Comparison of ENCODE assay signal across 8 cellular contexts in genomic region chr16:56191807-56192643, GRCh38.
DNase-seq lines count a peak whose midpoint lies in the region; ATAC-seq lines count a peak whose summit lies in the region.

No MANE protein-coding gene starts in this region.

- ATAC-seq in GM21360 (IDR thresholded peaks at IDR 0.05; ENCODE audit: unreplicated experiment), result no peak

- peak; percentile 59 for DNase-seq in DMS53 (lab: John Stamatoyannopoulos, UW)
- DNase-seq in DMS53 treated with DMSO at 0.1 percent for 48 hours (lab: John Stamatoyannopoulos, UW; ENCODE audit: unreplicated experiment), result no peak
- peak; percentile 43 for DNase-seq in activated T-cell treated with anti-CD3 and anti-CD28 coated beads, Interleukin-2, amount 50 U/mL, for 24 hours
- no peak for DNase-seq in stimulated activated CD4-positive, alpha-beta T cell treated with anti-CD3 and anti-CD28 coated beads, Interleukin-15, amount 100 ng/mL, for 24 hours
- no peak for DNase-seq in middle frontal gyrus (ENCODE audit: extremely low spot score, low spot score)

- H3K9me3 Mint-ChIP-seq in activated T-cell treated with anti-CD3 and anti-CD28 coated beads, Interleukin-2, amount 50 U/mL, for 24 hours, result no peaks in the 10 kb centered on the region
- no peaks in the 10 kb centered on the region for H3K9me3 Mint-ChIP-seq in stimulated activated naive CD8-positive, alpha-beta T cell treated with anti-CD3 and anti-CD28 coated beads, Interleukin-15, Interleukin-2, amounts not matched to agents 100 ng/mL and 50 ng/mL, for 24 hours

- H3K4me3 ChIP-seq in iPS-18c (ENCODE audit: insufficient read depth, low read depth, low read length), result peak overlapping the region; percentile 69

- no peak overlapping the region for H3K27ac Mint-ChIP-seq in activated T-cell treated with anti-CD3 and anti-CD28 coated beads, Interleukin-2, amount 50 U/mL, for 24 hours
- H3K27ac Mint-ChIP-seq in stimulated activated naive CD8-positive, alpha-beta T cell treated with anti-CD3 and anti-CD28 coated beads, Interleukin-15, Interleukin-2, amounts not matched to agents 100 ng/mL and 50 ng/mL, for 24 hours, result no peak overlapping the region

- H3K9me3 ChIP-seq in iPS-18c (ENCODE audit: control insufficient read depth, insufficient read depth, low read length), result no peaks in the 10 kb centered on the region

- H3K4me3 Mint-ChIP-seq in activated T-cell treated with anti-CD3 and anti-CD28 coated beads, Interleukin-2, amount 50 U/mL, for 24 hours, result peak overlapping the region; percentile 76
- H3K4me3 Mint-ChIP-seq in stimulated activated naive CD8-positive, alpha-beta T cell treated with anti-CD3 and anti-CD28 coated beads, Interleukin-15, Interleukin-2, amounts not matched to agents 100 ng/mL and 50 ng/mL, for 24 hours, result peak overlapping the region; percentile 68

- H3K36me3 Mint-ChIP-seq in activated T-cell treated with anti-CD3 and anti-CD28 coated beads, Interleukin-2, amount 50 U/mL, for 24 hours (ENCODE audit: low read depth), result no peaks in the 10 kb centered on the region
- H3K36me3 Mint-ChIP-seq in stimulated activated naive CD8-positive, alpha-beta T cell treated with anti-CD3 and anti-CD28 coated beads, Interleukin-15, Interleukin-2, amounts not matched to agents 100 ng/mL and 50 ng/mL, for 24 hours (ENCODE audit: low read depth), result no peaks in the 10 kb centered on the region

- H3K27me3 Mint-ChIP-seq in activated T-cell treated with anti-CD3 and anti-CD28 coated beads, Interleukin-2, amount 50 U/mL, for 24 hours, result peaks cover 79% of the 10 kb centered on the region
- H3K27me3 Mint-ChIP-seq in stimulated activated naive CD8-positive, alpha-beta T cell treated with anti-CD3 and anti-CD28 coated beads, Interleukin-15, Interleukin-2, amounts not matched to agents 100 ng/mL and 50 ng/mL, for 24 hours, result peaks cover 66% of the 10 kb centered on the region

- H3K4me1 Mint-ChIP-seq in activated T-cell treated with anti-CD3 and anti-CD28 coated beads, Interleukin-2, amount 50 U/mL, for 24 hours (ENCODE audit: low read depth), result peaks cover 34% of the 10 kb centered on the region
- H3K4me1 Mint-ChIP-seq in stimulated activated naive CD8-positive, alpha-beta T cell treated with anti-CD3 and anti-CD28 coated beads, Interleukin-15, Interleukin-2, amounts not matched to agents 100 ng/mL and 50 ng/mL, for 24 hours (ENCODE audit: low read depth), result peaks cover 39% of the 10 kb centered on the region

Comparison
In these comparisons a context has a peak if more than half of its experiments do, and no peak if none do; other contexts are left out.
1. DNase-seq: peak in DMS53 (single experiment) and activated T-cell treated with anti-CD3 and anti-CD28 coated beads, Interleukin-2, amount 50 U/mL, for 24 hours (single experiment); none in DMS53 treated with DMSO at 0.1 percent for 48 hours (single experiment), stimulated activated CD4-positive, alpha-beta T cell treated with anti-CD3 and anti-CD28 coated beads, Interleukin-15, amount 100 ng/mL, for 24 hours (single experiment) and middle frontal gyrus (single experiment).